22 cellular contexts compared by ENCODE assay signal in genomic region chr2:144498215-144498614, GRCh38. TPM values are rescaled to one million over a fixed set of nuclear protein-coding genes. Genes with fewer than 3 reads are reported as not detected.
A peak's percentile ranks its signal among the peaks of the same experiment; 100 is the strongest.
DNase-seq lines count a peak whose midpoint lies in the region; ATAC-seq and TF ChIP-seq lines count a peak whose summit lies in the region.
"Had no signal": no experiment of that assay in that cellular context is flagged by ENCODE, and none has a peak within 500 bp of the region (broad histone marks: within the 10 kb centered on the region; RNA-seq: fewer than 3 reads in every experiment).

No MANE protein-coding gene starts in this region.

- no peaks in the 10 kb centered on the region for H3K27me3 Mint-ChIP-seq in central memory CD8-positive, alpha-beta T cell
- no peaks in the 10 kb centered on the region for H3K27me3 Mint-ChIP-seq in natural killer cell treated with Interleukin-12 subunit alpha and Interleukin-12 subunit beta and Interleukin-15 and Interleukin-18, amount 100 ng/mL, for 72 hours
- no peaks in the 10 kb centered on the region for H3K27me3 Mint-ChIP-seq in CD8-positive, alpha-beta T cell (ENCODE audit: low read depth)
- H3K27me3 Mint-ChIP-seq: memory B cell; stimulated activated naive CD8-positive, alpha-beta T cell treated with anti-CD3 and anti-CD28 coated beads, Interleukin-15, Interleukin-2, amounts not matched to agents 100 ng/mL and 50 ng/mL, for 24 hours had no signal

- H3K9me3 Mint-ChIP-seq in central memory CD8-positive, alpha-beta T cell: no peaks in the 10 kb centered on the region
- H3K9me3 Mint-ChIP-seq in natural killer cell treated with Interleukin-12 subunit alpha and Interleukin-12 subunit beta and Interleukin-15 and Interleukin-18, amount 100 ng/mL, for 72 hours: no peaks in the 10 kb centered on the region
- no peaks in the 10 kb centered on the region for H3K9me3 Mint-ChIP-seq in CD8-positive, alpha-beta T cell
- H3K9me3 Mint-ChIP-seq: activated naive CD4-positive, alpha-beta T cell treated with anti-CD3 and anti-CD28 coated beads, Interleukin-2, amount 50 U/mL, for 72 hours; CD4-positive, alpha-beta memory T cell; memory B cell; stimulated activated naive CD8-positive, alpha-beta T cell treated with anti-CD3 and anti-CD28 coated beads, Interleukin-15, Interleukin-2, amounts not matched to agents 100 ng/mL and 50 ng/mL, for 24 hours had no signal

- peaks cover 47% of the 10 kb centered on the region for H3K36me3 Mint-ChIP-seq in central memory CD8-positive, alpha-beta T cell (ENCODE audit: insufficient read depth)
- peaks cover 33% of the 10 kb centered on the region for H3K36me3 Mint-ChIP-seq in natural killer cell treated with Interleukin-12 subunit alpha and Interleukin-12 subunit beta and Interleukin-15 and Interleukin-18, amount 100 ng/mL, for 72 hours
- H3K36me3 Mint-ChIP-seq in CD8-positive, alpha-beta T cell: no peaks in the 10 kb centered on the region
- H3K36me3 Mint-ChIP-seq: activated naive CD4-positive, alpha-beta T cell treated with anti-CD3 and anti-CD28 coated beads, Interleukin-2, amount 50 U/mL, for 72 hours; CD4-positive, alpha-beta memory T cell had no signal

- H3K27ac ChIP-seq in right atrium auricular region: peak overlapping the region; percentile 31 to 33
- H3K27ac ChIP-seq in heart left ventricle: peak overlapping the region in 1 of 12 donors; percentile 9
- no peak overlapping the region for H3K27ac ChIP-seq in CD8-positive, alpha-beta T cell (ENCODE audit: low read depth, low read length)
- H3K27ac ChIP-seq: body of pancreas, vagina had no signal

- H3K4me1 Mint-ChIP-seq in central memory CD8-positive, alpha-beta T cell: peaks cover 56% of the 10 kb centered on the region
- H3K4me1 Mint-ChIP-seq in natural killer cell treated with Interleukin-12 subunit alpha and Interleukin-12 subunit beta and Interleukin-15 and Interleukin-18, amount 100 ng/mL, for 72 hours (ENCODE audit: low read depth in 2 of 2): peaks cover 63 to 68% of the 10 kb centered on the region in 2 donors
- H3K4me1 Mint-ChIP-seq in CD8-positive, alpha-beta T cell (ENCODE audit: low read depth): peaks cover 3% of the 10 kb centered on the region
- H3K4me1 Mint-ChIP-seq: CD4-positive, alpha-beta memory T cell had no signal

- H3K9me3 ChIP-seq in right atrium auricular region (no peaks in the 10 kb centered on the region), heart left ventricle (no peaks in the 10 kb centered on the region)
- H3K9me3 ChIP-seq in CD8-positive, alpha-beta T cell (ENCODE audit: low read length): no peaks in the 10 kb centered on the region
- H3K9me3 ChIP-seq: body of pancreas, vagina had no signal

- WGBS in heart left ventricle, 4 donors: 82 to 88% (median 87%) methylated on average over 8 of the region's 8 CpGs

- ATAC-seq in heart left ventricle (no peak), GM19035 (IDR thresholded peaks at IDR 0.05; ENCODE audit: unreplicated experiment) (no peak)
- ATAC-seq in central memory CD8-positive, alpha-beta T cell (replicated peaks; ENCODE audit: extremely low read depth, poor library complexity, severe bottlenecking): no peak
- no peak for ATAC-seq in natural killer cell treated with Interleukin-12 subunit alpha and Interleukin-12 subunit beta and Interleukin-15 and Interleukin-18, amount 100 ng/mL, for 72 hours
- ATAC-seq in CD8-positive, alpha-beta T cell: no peak
- ATAC-seq: body of pancreas, right cardiac atrium had no signal

- no peak for TF ChIP-seq POLR2A in heart left ventricle (IDR thresholded peaks at IDR 0.05)

- DNase-seq in right atrium auricular region (ENCODE audit: low spot score) (no peak), heart left ventricle (no peak), middle frontal gyrus (ENCODE audit: extremely low spot score, low spot score) (no peak), OCI-M1 (lab: John Stamatoyannopoulos, UW) (no peak)
- DNase-seq in central memory CD8-positive, alpha-beta T cell (ENCODE audit: low spot score in 2 of 2): no peak
- DNase-seq in natural killer cell treated with Interleukin-12 subunit alpha and Interleukin-12 subunit beta and Interleukin-15 and Interleukin-18, amount 100 ng/mL, for 72 hours (ENCODE audit: low spot score): no peak
- no peak for DNase-seq in CD8-positive, alpha-beta T cell
- DNase-seq: ACHN; activated CD4-positive, alpha-beta T cell treated with anti-CD3 and anti-CD28 coated beads, Interleukin-2, amount 50 U/mL, for 48 hours; activated T-cell treated with anti-CD3 and anti-CD28 coated beads, Interleukin-2, amount 50 U/mL, for 48 hours; body of pancreas; CD4-positive, alpha-beta memory T cell; effector CD4-positive, alpha-beta T cell; kidney; NCI-H2081 treated with DMSO at 0.1 percent for 48 hours; right cardiac atrium; RPMI8226 had no signal

- H3K4me3 ChIP-seq in right atrium auricular region (no peak overlapping the region), heart left ventricle (no peak overlapping the region)
- no peak overlapping the region for H3K4me3 ChIP-seq in CD8-positive, alpha-beta T cell (ENCODE audit: low read depth, low read length)
- H3K4me3 ChIP-seq: body of pancreas, vagina had no signal

- peak overlapping the region; percentile 25 for H3K4me3 Mint-ChIP-seq in central memory CD8-positive, alpha-beta T cell
- peak overlapping the region; percentile 11 for H3K4me3 Mint-ChIP-seq in natural killer cell treated with Interleukin-12 subunit alpha and Interleukin-12 subunit beta and Interleukin-15 and Interleukin-18, amount 100 ng/mL, for 72 hours
- no peak overlapping the region for H3K4me3 Mint-ChIP-seq in CD8-positive, alpha-beta T cell
- H3K4me3 Mint-ChIP-seq: CD4-positive, alpha-beta memory T cell; memory B cell; stimulated activated naive CD8-positive, alpha-beta T cell treated with anti-CD3 and anti-CD28 coated beads, Interleukin-15, Interleukin-2, amounts not matched to agents 100 ng/mL and 50 ng/mL, for 24 hours had no signal

- TF ChIP-seq CTCF in right atrium auricular region (IDR thresholded peaks at IDR 0.05) (no peak), heart left ventricle (IDR thresholded peaks at IDR 0.05) (no peak)
- no peak for TF ChIP-seq CTCF in CD8-positive, alpha-beta T cell (IDR thresholded peaks at IDR 0.05)

- H3K4me1 ChIP-seq in right atrium auricular region (peaks cover 0 to 71% of the 10 kb centered on the region in 2 donors), heart left ventricle (peaks cover 1 to 88% (median 52%) of the 10 kb centered on the region in 12 donors)
- H3K4me1 ChIP-seq in CD8-positive, alpha-beta T cell (ENCODE audit: insufficient read depth, low read length): no peaks in the 10 kb centered on the region
- H3K4me1 ChIP-seq: body of pancreas had no signal

- H3K27ac Mint-ChIP-seq in central memory CD8-positive, alpha-beta T cell (ENCODE audit: low read depth): no peak overlapping the region
- peak overlapping the region; percentile 48 to 99 for H3K27ac Mint-ChIP-seq in natural killer cell treated with Interleukin-12 subunit alpha and Interleukin-12 subunit beta and Interleukin-15 and Interleukin-18, amount 100 ng/mL, for 72 hours
- no peak overlapping the region for H3K27ac Mint-ChIP-seq in CD8-positive, alpha-beta T cell
- H3K27ac Mint-ChIP-seq: activated naive CD4-positive, alpha-beta T cell treated with anti-CD3 and anti-CD28 coated beads, Interleukin-2, amount 50 U/mL, for 72 hours; CD4-positive, alpha-beta memory T cell; memory B cell; stimulated activated naive CD8-positive, alpha-beta T cell treated with anti-CD3 and anti-CD28 coated beads, Interleukin-15, Interleukin-2, amounts not matched to agents 100 ng/mL and 50 ng/mL, for 24 hours had no signal

- CTCF ChIA-PET in CD8-positive, alpha-beta T cell (lab: Charles Lee): interaction anchor here (0.5 to 1.1 kb wide), 3 partner anchors 10 to 283 kb away, joined by 3 to 5 read pairs (median 3); no protein-coding TSS in a partner anchor

- POLR2A ChIA-PET in CD8-positive, alpha-beta T cell (lab: Charles Lee): no interaction called here

- no peaks in the 10 kb centered on the region for H3K27me3 ChIP-seq in right atrium auricular region
- H3K27me3 ChIP-seq in heart left ventricle: no peaks in the 10 kb centered on the region
- H3K27me3 ChIP-seq in CD8-positive, alpha-beta T cell (ENCODE audit: insufficient read depth, low read length): no peaks in the 10 kb centered on the region
- H3K27me3 ChIP-seq: body of pancreas, vagina had no signal

- no peaks in the 10 kb centered on the region for H3K36me3 ChIP-seq in right atrium auricular region
- H3K36me3 ChIP-seq in heart left ventricle: peaks cover 0 to 75% (median 0%) of the 10 kb centered on the region in 9 donors
- H3K36me3 ChIP-seq in CD8-positive, alpha-beta T cell (ENCODE audit: insufficient read depth, low read length): no peaks in the 10 kb centered on the region
- H3K36me3 ChIP-seq: vagina had no signal

- intact Hi-C loops in heart left ventricle (cut with DNase I): no loop called here
- intact Hi-C loops in CD8-positive, alpha-beta T cell (cut with DNase I, micrococcal nuclease): no loop called here

RNA-seq across cellular contexts. Expression of gene ZEB2, which starts 21.7 kb away (rescaled TPM):
- total RNA-seq in right atrium auricular region (10 to 100 TPM; 76.1 to 91.7 TPM), heart left ventricle (100 to 1,000 TPM in 2 of 9 donors, 10 to 100 TPM in 7; 68.5 to 168 (median 86.3) TPM)
- polyA plus RNA-seq in heart left ventricle: 10 to 100 TPM; 23.1 to 34.9 TPM
- total RNA-seq in natural killer cell treated with Interleukin-12 subunit alpha and Interleukin-12 subunit beta and Interleukin-15 and Interleukin-18, amount 100 ng/mL, for 72 hours: 100 to 1,000 TPM; 181 to 248 TPM
- total RNA-seq in CD8-positive, alpha-beta T cell: 10 to 100 TPM; 73.0 to 76.7 TPM

Comparison
In these comparisons a context has a peak if more than half of its experiments do, and no peak if none do; other contexts are left out.
1. H3K27ac Mint-ChIP-seq: peak in natural killer cell treated with Interleukin-12 subunit alpha and Interleukin-12 subunit beta and Interleukin-15 and Interleukin-18, amount 100 ng/mL, for 72 hours (2 of 2); none in central memory CD8-positive, alpha-beta T cell (single experiment) and CD8-positive, alpha-beta T cell (single experiment).